In genomic region chr11:128719556-128719824, GRCh38 we compare ENCODE assay signal across 13 cellular contexts. TPM values are rescaled to one million over a fixed set of nuclear protein-coding genes. Genes with fewer than 3 reads are reported as not detected.
DNase-seq lines count a peak whose midpoint lies in the region; ATAC-seq, FAIRE-seq and TF ChIP-seq lines count a peak whose summit lies in the region.
"Had no signal": no experiment of that assay in that cellular context is flagged by ENCODE, and none has a peak within 500 bp of the region (broad histone marks: within the 10 kb centered on the region; RNA-seq: fewer than 3 reads in every experiment).

No MANE protein-coding gene starts in this region.

- H3K4me1 ChIP-seq in lower lobe of right lung (peaks cover 96% of the 10 kb centered on the region), suprapubic skin (peaks cover 39% of the 10 kb centered on the region)

- peaks cover 98% of the 10 kb centered on the region for H3K4me1 Mint-ChIP-seq in activated CD4-positive, alpha-beta memory T cell treated with anti-CD3 and anti-CD28 coated beads, Interleukin-2, amount 10 ng/mL, durations not matched to agents 7 days and 5 days
- peaks cover 9% of the 10 kb centered on the region for H3K4me1 Mint-ChIP-seq in Calu3 (ENCODE audit: low read depth, unreplicated experiment)

- H3K36me3 Mint-ChIP-seq in activated CD4-positive, alpha-beta memory T cell treated with anti-CD3 and anti-CD28 coated beads, Interleukin-2, amount 10 ng/mL, durations not matched to agents 7 days and 5 days (ENCODE audit: low read depth), result peaks cover 60% of the 10 kb centered on the region
- H3K36me3 Mint-ChIP-seq in Calu3 (ENCODE audit: insufficient read depth, unreplicated experiment), result no peaks in the 10 kb centered on the region

- H3K36me3 ChIP-seq in lower lobe of right lung (no peaks in the 10 kb centered on the region), suprapubic skin (no peaks in the 10 kb centered on the region)

- TF ChIP-seq CTCF in lower lobe of right lung (IDR thresholded peaks at IDR 0.05) (no peak), suprapubic skin (IDR thresholded peaks at IDR 0.05) (no peak), Calu3 (IDR thresholded peaks at IDR 0.05; ENCODE audit: unreplicated experiment) (no peak)

- POLR2A ChIA-PET in activated CD4-positive, alpha-beta memory T cell treated with anti-CD3 and anti-CD28 coated beads, Interleukin-2, amount 10 ng/mL, durations not matched to agents 7 days and 5 days (lab: Charles Lee), result interaction anchor here (0.6 to 13.0 kb wide), 20 partner anchors 9 to 664 kb away, joined by 3 to 168 read pairs (median 6); partner anchors contain the start of gene FLI1

- CTCF ChIA-PET in activated CD4-positive, alpha-beta memory T cell treated with anti-CD3 and anti-CD28 coated beads, Interleukin-2, amount 10 ng/mL, durations not matched to agents 7 days and 5 days (lab: Charles Lee), result interaction anchor here (1.0 to 2.9 kb wide), 6 partner anchors 8 to 139 kb away, joined by 3 to 14 read pairs (median 6); partner anchors contain the start of gene FLI1
- CTCF ChIA-PET in Calu3 (lab: Charles Lee), result no interaction called here

- peak overlapping the region; percentile 80 for H3K27ac ChIP-seq in lower lobe of right lung
- peak overlapping the region; percentile 70 for H3K27ac ChIP-seq in suprapubic skin
- H3K27ac ChIP-seq: VCaP had no signal

- TF ChIP-seq POLR2A in suprapubic skin (IDR thresholded peaks at IDR 0.05), result no peak

- no TSS peak for BruUV-seq in Calu3 (replicated peaks; lab: Mats Ljungman, UMichigan)

- H3K27ac Mint-ChIP-seq in activated CD4-positive, alpha-beta memory T cell treated with anti-CD3 and anti-CD28 coated beads, Interleukin-2, amount 10 ng/mL, durations not matched to agents 7 days and 5 days, result peak overlapping the region; percentile 92
- no peak overlapping the region for H3K27ac Mint-ChIP-seq in Calu3 (ENCODE audit: unreplicated experiment)

- H3K9me3 Mint-ChIP-seq in activated CD4-positive, alpha-beta memory T cell treated with anti-CD3 and anti-CD28 coated beads, Interleukin-2, amount 10 ng/mL, durations not matched to agents 7 days and 5 days, result no peaks in the 10 kb centered on the region
- H3K9me3 Mint-ChIP-seq in Calu3 (ENCODE audit: low read depth, unreplicated experiment), result no peaks in the 10 kb centered on the region

- FAIRE-seq in urothelium cell line (lab: Jason Lieb, UNC), result no peak
- FAIRE-seq: astrocyte, keratinocyte had no signal

- no peaks in the 10 kb centered on the region for H3K27me3 Mint-ChIP-seq in activated CD4-positive, alpha-beta memory T cell treated with anti-CD3 and anti-CD28 coated beads, Interleukin-2, amount 10 ng/mL, durations not matched to agents 7 days and 5 days
- H3K27me3 Mint-ChIP-seq in Calu3 (ENCODE audit: unreplicated experiment), result no peaks in the 10 kb centered on the region

- no peak overlapping the region for H3K4me3 ChIP-seq in lower lobe of right lung
- no peak overlapping the region for H3K4me3 ChIP-seq in suprapubic skin

- 74% methylated on average over 5 of the region's 5 CpGs for WGBS in suprapubic skin

- intact Hi-C loops in lower lobe of right lung (cut with DNase I) (no loop called here), Calu3 (cut with micrococcal nuclease; ENCODE audit: unreplicated experiment) (no loop called here)

- no peak for TF ChIP-seq EP300 in suprapubic skin (IDR thresholded peaks at IDR 0.05)

- ATAC-seq in lower lobe of right lung (no peak), HG03571 (IDR thresholded peaks at IDR 0.05; ENCODE audit: unreplicated experiment) (no peak)
- ATAC-seq: esophagus mucosa had no signal

- DNase-seq in activated effector memory CD4-positive, alpha-beta T cell treated with anti-CD3 and anti-CD28 coated beads, Interleukin-2, amount 50 U/mL, for 16 hours, result peak; percentile 50
- DNase-seq in activated effector memory CD4-positive, alpha-beta T cell treated with Interleukin-2 at 50 U/mL for 16 hours, result no peak
- DNase-seq in activated CD4-positive, alpha-beta memory T cell treated with anti-CD3 and anti-CD28 coated beads, Interleukin-2, amount 10 ng/mL, durations not matched to agents 7 days and 5 days, result no peak
- DNase-seq in lower lobe of right lung (no peak), suprapubic skin (ENCODE audit: low spot score in 2 of 2) (no peak), urothelium cell line (ENCODE audit: low spot score) (no peak), Calu3 (no peak)
- DNase-seq: NCI-H2029 treated with DMSO at 0.1 percent for 48 hours had no signal

- no peaks in the 10 kb centered on the region for H3K27me3 ChIP-seq in lower lobe of right lung (ENCODE audit: low read depth)
- H3K27me3 ChIP-seq in suprapubic skin, result no peaks in the 10 kb centered on the region

- H3K9me3 ChIP-seq in lower lobe of right lung (no peaks in the 10 kb centered on the region), suprapubic skin (no peaks in the 10 kb centered on the region)

- H3K4me3 Mint-ChIP-seq in activated CD4-positive, alpha-beta memory T cell treated with anti-CD3 and anti-CD28 coated beads, Interleukin-2, amount 10 ng/mL, durations not matched to agents 7 days and 5 days, result peak overlapping the region; percentile 67
- no peak overlapping the region for H3K4me3 Mint-ChIP-seq in Calu3 (ENCODE audit: low read depth, unreplicated experiment)

RNA-seq across cellular contexts. Expression of gene FLI1, which starts 25.6 kb away (rescaled TPM):
- 100 to 1,000 TPM; 133 to 139 TPM for total RNA-seq in activated CD4-positive, alpha-beta memory T cell treated with anti-CD3 and anti-CD28 coated beads, Interleukin-2, amount 10 ng/mL, durations not matched to agents 7 days and 5 days
- total RNA-seq in lower lobe of right lung, result 64.2 TPM
- 10 to 100 TPM in 3 of 4 donors, 1 to 10 TPM in 1; 6.1 to 21.2 (median 15.2) TPM for total RNA-seq in suprapubic skin
- 0.17 TPM in 1 of 2 replicates, not detected in the other for total RNA-seq in Calu3 (2022)
